8 cellular contexts compared by ENCODE assay signal in the genomic region with DNA sequence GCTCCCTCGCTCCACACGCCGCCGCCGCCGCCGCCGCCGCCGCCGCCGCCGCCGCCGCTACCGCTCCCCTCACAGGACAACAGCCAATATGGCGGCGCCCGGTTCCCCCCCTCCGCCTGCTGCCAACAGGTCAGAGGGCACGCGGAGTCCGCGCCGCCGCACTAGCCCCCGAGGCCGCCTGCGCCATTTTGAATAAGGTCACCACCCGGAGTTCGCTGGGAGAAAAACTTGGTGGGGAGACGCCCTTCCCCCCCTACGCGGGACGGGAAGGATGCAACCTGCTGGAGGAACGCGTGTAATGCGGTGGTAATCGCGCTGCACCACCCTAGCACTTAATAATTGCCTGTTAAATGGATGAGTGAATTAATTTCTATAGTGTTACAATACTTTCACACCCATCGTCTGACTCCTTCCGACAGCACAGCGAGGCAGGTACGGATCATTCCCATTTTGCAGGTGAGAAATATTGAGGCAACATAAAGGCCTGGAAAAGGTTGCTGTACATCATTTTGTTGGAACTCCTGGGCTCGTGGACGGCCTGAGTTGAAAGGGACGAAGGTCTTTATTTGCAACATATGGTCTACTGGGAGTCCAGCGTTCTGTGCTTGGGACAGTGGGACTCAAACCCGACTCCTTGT. TPM values are rescaled to one million over a fixed set of nuclear protein-coding genes. Genes with fewer than 3 reads are reported as not detected.
DNase-seq lines count a peak whose midpoint lies in the region; ATAC-seq and TF ChIP-seq lines count a peak whose summit lies in the region.

A gene (minus strand): TSS at position 90 of the 638 bp plus-strand sequence. CDS start 105 bp downstream, outside the sequence.

- H3K27me3 Mint-ChIP-seq in activated B cell treated with CpG ODN at 0.5 μM for 24 hours: no peaks in the 10 kb centered on the region

- peaks cover 17 to 55% (median 35%) of the 10 kb centered on the region in 6 donors for H3K4me1 ChIP-seq in spleen

- H3K36me3 ChIP-seq in spleen: peaks cover 0 to 27% (median 6%) of the 10 kb centered on the region in 6 donors

- ATAC-seq in GM18868 (IDR thresholded peaks at IDR 0.05; ENCODE audit: unreplicated experiment): peak; percentile 81
- ATAC-seq in HG03108 (IDR thresholded peaks at IDR 0.05; ENCODE audit: unreplicated experiment): peak; percentile 89
- peak; percentile 99 for ATAC-seq in activated B cell treated with CpG ODN at 0.5 μM for 24 hours (ENCODE audit: low read depth)

- H3K27me3 ChIP-seq in spleen (replicated peaks in 1 of 7): no peaks in the 10 kb centered on the region

- intact Hi-C loops in activated B cell treated with CpG ODN at 0.5 μM for 24 hours (cut with micrococcal nuclease): loop anchor here (1.0 to 2.0 kb wide), 4 partner anchors 37 to 57 kb away; a partner anchor contains a TSS
- intact Hi-C loops in spleen (cut with DNase I; ENCODE audit: low total_unique reads): no loop called here

- peak within 1 kb of the TSS; percentile 63 to 90 (median 84) for H3K27ac ChIP-seq in spleen

- DNase-seq in AG04449 (ENCODE audit: low read depth, low spot score): no peak
- peak; percentile 76 for DNase-seq in NCI-H2227 treated with DMSO at 0.1 percent for 48 hours (lab: John Stamatoyannopoulos, UW)
- peak; percentile 93 for DNase-seq in activated B cell treated with CpG ODN at 0.5 μM for 24 hours
- DNase-seq in cardiac fibroblast (ENCODE audit: low read depth in 2 of 2): peak; percentile 92
- DNase-seq in inferior parietal cortex (ENCODE audit: extremely low spot score): peak; percentile 92
- DNase-seq in spleen: peak; percentile 98

- H3K4me3 ChIP-seq in AG04449 (ENCODE audit: low read depth, low read length) (peak within 1 kb of the TSS; percentile 85), cardiac fibroblast (replicated peaks in 1 of 2; ENCODE audit: low read depth in 2 of 2, low read length in 2 of 2) (peak within 1 kb of the TSS; percentile 86 to 93), spleen (peak within 1 kb of the TSS; percentile 79 to 99 (median 88))

- TF ChIP-seq CTCF in AG04449 (IDR thresholded peaks at IDR 0.05; ENCODE audit: insufficient read depth, low read length, missing control alignments) (peak; percentile 22), activated B cell treated with CpG ODN at 0.5 μM for 24 hours (IDR thresholded peaks at IDR 0.05) (no peak), cardiac fibroblast (IDR thresholded peaks at IDR 0.05; ENCODE audit: low read depth, low read length) (peak; percentile 29), spleen (IDR thresholded peaks at IDR 0.05 in 8 of 11, conservative IDR thresholded peaks at IDR 0.05 in 3 of 11) (peak in 9 of 11 experiments; percentile 18 to 46 (median 30))

- H3K9me3 Mint-ChIP-seq in activated B cell treated with CpG ODN at 0.5 μM for 24 hours: no peaks in the 10 kb centered on the region

- no peaks in the 10 kb centered on the region for H3K9me3 ChIP-seq in spleen

- peak within 1 kb of the TSS; percentile 88 for H3K4me3 Mint-ChIP-seq in activated B cell treated with CpG ODN at 0.5 μM for 24 hours

- POLR2A ChIA-PET in AG04449 (lab: Yijun Ruan, JAX) (no interaction called here), activated B cell treated with CpG ODN at 0.5 μM for 24 hours (lab: Charles Lee) (no interaction called here)

- peaks cover 13% of the 10 kb centered on the region for H3K36me3 Mint-ChIP-seq in activated B cell treated with CpG ODN at 0.5 μM for 24 hours (ENCODE audit: low read depth)

- CTCF ChIA-PET in AG04449 (lab: Yijun Ruan, JAX): no interaction called here
- CTCF ChIA-PET in activated B cell treated with CpG ODN at 0.5 μM for 24 hours (lab: Charles Lee): no interaction called here

- TF ChIP-seq POLR2A in spleen (IDR thresholded peaks at IDR 0.05): no peak

- peak within 1 kb of the TSS; percentile 77 for H3K27ac Mint-ChIP-seq in activated B cell treated with CpG ODN at 0.5 μM for 24 hours

- 9 to 13% (median 12%) methylated on average over 32 to 49 of the region's 49 CpGs for whole genome bisulfite sequencing in spleen, 5 donors

- H3K4me1 Mint-ChIP-seq in activated B cell treated with CpG ODN at 0.5 μM for 24 hours: peaks cover 29% of the 10 kb centered on the region

RNA-seq across cellular contexts. Expression of the gene that starts here (rescaled TPM):
- 108 and 121 TPM in 2 replicates for total RNA-seq in activated B cell treated with CpG ODN at 0.5 μM for 24 hours
- 100 to 1,000 TPM in 5 of 7 donors, 10 to 100 TPM in 2; 86.9 to 155 (median 116) TPM for total RNA-seq in spleen
- polyA plus RNA-seq in spleen: 100 to 1,000 TPM; 145 to 364 (median 348) TPM
